ENCODE assay signal across 1 cellular context in the genomic region with DNA sequence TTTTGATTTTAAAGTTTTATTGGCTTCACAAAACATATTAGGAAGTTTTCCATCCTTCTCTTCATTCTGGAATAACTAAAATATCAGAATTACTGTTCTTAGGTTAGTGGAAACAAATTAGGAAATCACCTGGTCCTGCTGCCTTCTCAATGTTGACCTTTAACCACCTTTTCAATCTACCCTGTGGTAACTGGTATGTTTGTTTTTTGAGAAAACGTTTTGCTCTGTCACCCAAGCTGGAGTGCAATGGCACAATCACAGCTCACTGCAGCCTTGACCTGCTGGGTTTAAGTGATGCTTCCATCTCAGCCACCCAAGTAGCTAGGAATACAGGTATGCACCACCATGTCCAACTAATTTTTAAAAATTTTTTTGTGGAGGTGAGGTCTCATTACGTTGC.
TF ChIP-seq lines count a peak whose summit lies in the region.

No MANE protein-coding gene starts in this region.

TF ChIP-seq in HepG2, 621 proteins besides CTCF, POLR2A, EP300 and RAD21 (continued from another document and continues in another):
- TF ChIP-seq ARNT (IDR thresholded peaks at IDR 0.05) (no peak), CENPX (CRISPR knock-in tag; IDR thresholded peaks at IDR 0.05) (no peak), POGZ (CRISPR knock-in tag; IDR thresholded peaks at IDR 0.05) (peak; percentile 88), ZNF564 (CRISPR knock-in tag; IDR thresholded peaks at IDR 0.05) (0 out of 2 replicates have a peak, but pooled peaks have one; percentile 33), ZNF143 (CRISPR knock-in tag; IDR thresholded peaks at IDR 0.05) (no peak), FOXO1 (CRISPR knock-in tag; IDR thresholded peaks at IDR 0.05) (no peak), ZNF703 (CRISPR knock-in tag; IDR thresholded peaks at IDR 0.05; ENCODE audit: borderline replicate concordance) (no peak), SNRNP70 (IDR thresholded peaks at IDR 0.05; ENCODE audit: low read depth, low read length) (no peak), MXI1 (IDR thresholded peaks at IDR 0.05; ENCODE audit: borderline replicate concordance, low read depth, low read length) (no peak), NR2F6 (IDR thresholded peaks at IDR 0.05) (peak; percentile 90), NR2F6 (CRISPR knock-in tag; IDR thresholded peaks at IDR 0.05) (peak; percentile 92), SRF (IDR thresholded peaks at IDR 0.05; ENCODE audit: low read depth, low read length) (no peak), BCL6 (CRISPR knock-in tag; IDR thresholded peaks at IDR 0.05) (peak; percentile 55), KLF6 (CRISPR knock-in tag; IDR thresholded peaks at IDR 0.05) (no peak), ELF3 (CRISPR knock-in tag; IDR thresholded peaks at IDR 0.05) (peak; percentile 20; the same call in 1 of the 2 replicates), ZNF781 (CRISPR knock-in tag; IDR thresholded peaks at IDR 0.05; ENCODE audit: borderline replicate concordance, not compliant biosample characterization) (no peak), ZNF136 (CRISPR knock-in tag; IDR thresholded peaks at IDR 0.05; ENCODE audit: low read depth) (0 out of 2 replicates have a peak, but pooled peaks have one; percentile 70)
- TF ChIP-seq, protein P1, sequence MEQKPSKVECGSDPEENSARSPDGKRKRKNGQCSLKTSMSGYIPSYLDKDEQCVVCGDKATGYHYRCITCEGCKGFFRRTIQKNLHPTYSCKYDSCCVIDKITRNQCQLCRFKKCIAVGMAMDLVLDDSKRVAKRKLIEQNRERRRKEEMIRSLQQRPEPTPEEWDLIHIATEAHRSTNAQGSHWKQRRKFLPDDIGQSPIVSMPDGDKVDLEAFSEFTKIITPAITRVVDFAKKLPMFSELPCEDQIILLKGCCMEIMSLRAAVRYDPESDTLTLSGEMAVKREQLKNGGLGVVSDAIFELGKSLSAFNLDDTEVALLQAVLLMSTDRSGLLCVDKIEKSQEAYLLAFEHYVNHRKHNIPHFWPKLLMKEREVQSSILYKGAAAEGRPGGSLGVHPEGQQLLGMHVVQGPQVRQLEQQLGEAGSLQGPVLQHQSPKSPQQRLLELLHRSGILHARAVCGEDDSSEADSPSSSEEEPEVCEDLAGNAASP (CRISPR knock-in tag; IDR thresholded peaks at IDR 0.05; ENCODE audit: borderline replicate concordance), result peak; percentile 68; the same call in 1 of the 2 replicates
- TF ChIP-seq, protein P2, sequence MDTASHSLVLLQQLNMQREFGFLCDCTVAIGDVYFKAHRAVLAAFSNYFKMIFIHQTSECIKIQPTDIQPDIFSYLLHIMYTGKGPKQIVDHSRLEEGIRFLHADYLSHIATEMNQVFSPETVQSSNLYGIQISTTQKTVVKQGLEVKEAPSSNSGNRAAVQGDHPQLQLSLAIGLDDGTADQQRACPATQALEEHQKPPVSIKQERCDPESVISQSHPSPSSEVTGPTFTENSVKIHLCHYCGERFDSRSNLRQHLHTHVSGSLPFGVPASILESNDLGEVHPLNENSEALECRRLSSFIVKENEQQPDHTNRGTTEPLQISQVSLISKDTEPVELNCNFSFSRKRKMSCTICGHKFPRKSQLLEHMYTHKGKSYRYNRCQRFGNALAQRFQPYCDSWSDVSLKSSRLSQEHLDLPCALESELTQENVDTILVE (CRISPR knock-in tag; IDR thresholded peaks at IDR 0.05), result no peak
- TF ChIP-seq, protein P3, sequence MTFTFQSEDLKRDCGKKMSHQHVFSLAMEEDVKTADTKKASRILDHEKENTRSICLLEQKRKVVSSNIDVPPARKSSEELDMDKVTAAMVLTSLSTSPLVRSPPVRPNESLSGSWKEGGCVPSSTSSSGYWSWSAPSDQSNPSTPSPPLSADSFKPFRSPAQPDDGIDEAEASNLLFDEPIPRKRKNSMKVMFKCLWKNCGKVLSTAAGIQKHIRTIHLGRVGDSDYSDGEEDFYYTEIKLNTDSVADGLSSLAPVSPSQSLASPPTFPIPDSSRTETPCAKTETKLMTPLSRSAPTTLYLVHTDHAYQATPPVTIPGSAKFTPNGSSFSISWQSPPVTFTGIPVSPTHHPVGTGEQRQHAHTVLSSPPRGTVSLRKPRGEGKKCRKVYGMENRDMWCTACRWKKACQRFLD (CRISPR knock-in tag; IDR thresholded peaks at IDR 0.05; ENCODE audit: borderline replicate concordance), result no peak
- TF ChIP-seq, protein P4, sequence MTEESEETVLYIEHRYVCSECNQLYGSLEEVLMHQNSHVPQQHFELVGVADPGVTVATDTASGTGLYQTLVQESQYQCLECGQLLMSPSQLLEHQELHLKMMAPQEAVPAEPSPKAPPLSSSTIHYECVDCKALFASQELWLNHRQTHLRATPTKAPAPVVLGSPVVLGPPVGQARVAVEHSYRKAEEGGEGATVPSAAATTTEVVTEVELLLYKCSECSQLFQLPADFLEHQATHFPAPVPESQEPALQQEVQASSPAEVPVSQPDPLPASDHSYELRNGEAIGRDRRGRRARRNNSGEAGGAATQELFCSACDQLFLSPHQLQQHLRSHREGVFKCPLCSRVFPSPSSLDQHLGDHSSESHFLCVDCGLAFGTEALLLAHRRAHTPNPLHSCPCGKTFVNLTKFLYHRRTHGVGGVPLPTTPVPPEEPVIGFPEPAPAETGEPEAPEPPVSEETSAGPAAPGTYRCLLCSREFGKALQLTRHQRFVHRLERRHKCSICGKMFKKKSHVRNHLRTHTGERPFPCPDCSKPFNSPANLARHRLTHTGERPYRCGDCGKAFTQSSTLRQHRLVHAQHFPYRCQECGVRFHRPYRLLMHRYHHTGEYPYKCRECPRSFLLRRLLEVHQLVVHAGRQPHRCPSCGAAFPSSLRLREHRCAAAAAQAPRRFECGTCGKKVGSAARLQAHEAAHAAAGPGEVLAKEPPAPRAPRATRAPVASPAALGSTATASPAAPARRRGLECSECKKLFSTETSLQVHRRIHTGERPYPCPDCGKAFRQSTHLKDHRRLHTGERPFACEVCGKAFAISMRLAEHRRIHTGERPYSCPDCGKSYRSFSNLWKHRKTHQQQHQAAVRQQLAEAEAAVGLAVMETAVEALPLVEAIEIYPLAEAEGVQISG (CRISPR knock-in tag; IDR thresholded peaks at IDR 0.05), result no peak
- TF ChIP-seq, protein P5, sequence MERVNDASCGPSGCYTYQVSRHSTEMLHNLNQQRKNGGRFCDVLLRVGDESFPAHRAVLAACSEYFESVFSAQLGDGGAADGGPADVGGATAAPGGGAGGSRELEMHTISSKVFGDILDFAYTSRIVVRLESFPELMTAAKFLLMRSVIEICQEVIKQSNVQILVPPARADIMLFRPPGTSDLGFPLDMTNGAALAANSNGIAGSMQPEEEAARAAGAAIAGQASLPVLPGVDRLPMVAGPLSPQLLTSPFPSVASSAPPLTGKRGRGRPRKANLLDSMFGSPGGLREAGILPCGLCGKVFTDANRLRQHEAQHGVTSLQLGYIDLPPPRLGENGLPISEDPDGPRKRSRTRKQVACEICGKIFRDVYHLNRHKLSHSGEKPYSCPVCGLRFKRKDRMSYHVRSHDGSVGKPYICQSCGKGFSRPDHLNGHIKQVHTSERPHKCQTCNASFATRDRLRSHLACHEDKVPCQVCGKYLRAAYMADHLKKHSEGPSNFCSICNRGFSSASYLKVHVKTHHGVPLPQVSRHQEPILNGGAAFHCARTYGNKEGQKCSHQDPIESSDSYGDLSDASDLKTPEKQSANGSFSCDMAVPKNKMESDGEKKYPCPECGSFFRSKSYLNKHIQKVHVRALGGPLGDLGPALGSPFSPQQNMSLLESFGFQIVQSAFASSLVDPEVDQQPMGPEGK (CRISPR knock-in tag; IDR thresholded peaks at IDR 0.05), result 0 out of 2 replicates have a peak, but pooled peaks have one; percentile 18
- TF ChIP-seq, protein P6, sequence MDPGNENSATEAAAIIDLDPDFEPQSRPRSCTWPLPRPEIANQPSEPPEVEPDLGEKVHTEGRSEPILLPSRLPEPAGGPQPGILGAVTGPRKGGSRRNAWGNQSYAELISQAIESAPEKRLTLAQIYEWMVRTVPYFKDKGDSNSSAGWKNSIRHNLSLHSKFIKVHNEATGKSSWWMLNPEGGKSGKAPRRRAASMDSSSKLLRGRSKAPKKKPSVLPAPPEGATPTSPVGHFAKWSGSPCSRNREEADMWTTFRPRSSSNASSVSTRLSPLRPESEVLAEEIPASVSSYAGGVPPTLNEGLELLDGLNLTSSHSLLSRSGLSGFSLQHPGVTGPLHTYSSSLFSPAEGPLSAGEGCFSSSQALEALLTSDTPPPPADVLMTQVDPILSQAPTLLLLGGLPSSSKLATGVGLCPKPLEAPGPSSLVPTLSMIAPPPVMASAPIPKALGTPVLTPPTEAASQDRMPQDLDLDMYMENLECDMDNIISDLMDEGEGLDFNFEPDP (CRISPR knock-in tag; conservative IDR thresholded peaks at IDR 0.05), result no peak
- TF ChIP-seq, protein P7, sequence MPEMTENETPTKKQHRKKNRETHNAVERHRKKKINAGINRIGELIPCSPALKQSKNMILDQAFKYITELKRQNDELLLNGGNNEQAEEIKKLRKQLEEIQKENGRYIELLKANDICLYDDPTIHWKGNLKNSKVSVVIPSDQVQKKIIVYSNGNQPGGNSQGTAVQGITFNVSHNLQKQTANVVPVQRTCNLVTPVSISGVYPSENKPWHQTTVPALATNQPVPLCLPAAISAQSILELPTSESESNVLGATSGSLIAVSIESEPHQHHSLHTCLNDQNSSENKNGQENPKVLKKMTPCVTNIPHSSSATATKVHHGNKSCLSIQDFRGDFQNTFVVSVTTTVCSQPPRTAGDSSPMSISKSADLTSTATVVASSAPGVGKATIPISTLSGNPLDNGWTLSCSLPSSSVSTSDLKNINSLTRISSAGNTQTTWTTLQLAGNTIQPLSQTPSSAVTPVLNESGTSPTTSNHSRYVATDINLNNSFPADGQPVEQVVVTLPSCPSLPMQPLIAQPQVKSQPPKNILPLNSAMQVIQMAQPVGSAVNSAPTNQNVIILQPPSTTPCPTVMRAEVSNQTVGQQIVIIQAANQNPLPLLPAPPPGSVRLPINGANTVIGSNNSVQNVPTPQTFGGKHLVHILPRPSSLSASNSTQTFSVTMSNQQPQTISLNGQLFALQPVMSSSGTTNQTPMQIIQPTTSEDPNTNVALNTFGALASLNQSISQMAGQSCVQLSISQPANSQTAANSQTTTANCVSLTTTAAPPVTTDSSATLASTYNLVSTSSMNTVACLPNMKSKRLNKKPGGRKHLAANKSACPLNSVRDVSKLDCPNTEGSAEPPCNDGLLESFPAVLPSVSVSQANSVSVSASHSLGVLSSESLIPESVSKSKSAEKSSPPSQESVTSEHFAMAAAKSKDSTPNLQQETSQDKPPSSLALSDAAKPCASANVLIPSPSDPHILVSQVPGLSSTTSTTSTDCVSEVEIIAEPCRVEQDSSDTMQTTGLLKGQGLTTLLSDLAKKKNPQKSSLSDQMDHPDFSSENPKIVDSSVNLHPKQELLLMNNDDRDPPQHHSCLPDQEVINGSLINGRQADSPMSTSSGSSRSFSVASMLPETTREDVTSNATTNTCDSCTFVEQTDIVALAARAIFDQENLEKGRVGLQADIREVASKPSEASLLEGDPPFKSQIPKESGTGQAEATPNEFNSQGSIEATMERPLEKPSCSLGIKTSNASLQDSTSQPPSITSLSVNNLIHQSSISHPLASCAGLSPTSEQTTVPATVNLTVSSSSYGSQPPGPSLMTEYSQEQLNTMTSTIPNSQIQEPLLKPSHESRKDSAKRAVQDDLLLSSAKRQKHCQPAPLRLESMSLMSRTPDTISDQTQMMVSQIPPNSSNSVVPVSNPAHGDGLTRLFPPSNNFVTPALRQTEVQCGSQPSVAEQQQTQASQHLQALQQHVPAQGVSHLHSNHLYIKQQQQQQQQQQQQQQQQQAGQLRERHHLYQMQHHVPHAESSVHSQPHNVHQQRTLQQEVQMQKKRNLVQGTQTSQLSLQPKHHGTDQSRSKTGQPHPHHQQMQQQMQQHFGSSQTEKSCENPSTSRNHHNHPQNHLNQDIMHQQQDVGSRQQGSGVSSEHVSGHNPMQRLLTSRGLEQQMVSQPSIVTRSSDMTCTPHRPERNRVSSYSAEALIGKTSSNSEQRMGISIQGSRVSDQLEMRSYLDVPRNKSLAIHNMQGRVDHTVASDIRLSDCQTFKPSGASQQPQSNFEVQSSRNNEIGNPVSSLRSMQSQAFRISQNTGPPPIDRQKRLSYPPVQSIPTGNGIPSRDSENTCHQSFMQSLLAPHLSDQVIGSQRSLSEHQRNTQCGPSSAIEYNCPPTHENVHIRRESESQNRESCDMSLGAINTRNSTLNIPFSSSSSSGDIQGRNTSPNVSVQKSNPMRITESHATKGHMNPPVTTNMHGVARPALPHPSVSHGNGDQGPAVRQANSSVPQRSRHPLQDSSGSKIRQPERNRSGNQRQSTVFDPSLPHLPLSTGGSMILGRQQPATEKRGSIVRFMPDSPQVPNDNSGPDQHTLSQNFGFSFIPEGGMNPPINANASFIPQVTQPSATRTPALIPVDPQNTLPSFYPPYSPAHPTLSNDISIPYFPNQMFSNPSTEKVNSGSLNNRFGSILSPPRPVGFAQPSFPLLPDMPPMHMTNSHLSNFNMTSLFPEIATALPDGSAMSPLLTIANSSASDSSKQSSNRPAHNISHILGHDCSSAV (CRISPR knock-in tag; IDR thresholded peaks at IDR 0.05; ENCODE audit: borderline replicate concordance), result no peak
- TF ChIP-seq, protein P8, sequence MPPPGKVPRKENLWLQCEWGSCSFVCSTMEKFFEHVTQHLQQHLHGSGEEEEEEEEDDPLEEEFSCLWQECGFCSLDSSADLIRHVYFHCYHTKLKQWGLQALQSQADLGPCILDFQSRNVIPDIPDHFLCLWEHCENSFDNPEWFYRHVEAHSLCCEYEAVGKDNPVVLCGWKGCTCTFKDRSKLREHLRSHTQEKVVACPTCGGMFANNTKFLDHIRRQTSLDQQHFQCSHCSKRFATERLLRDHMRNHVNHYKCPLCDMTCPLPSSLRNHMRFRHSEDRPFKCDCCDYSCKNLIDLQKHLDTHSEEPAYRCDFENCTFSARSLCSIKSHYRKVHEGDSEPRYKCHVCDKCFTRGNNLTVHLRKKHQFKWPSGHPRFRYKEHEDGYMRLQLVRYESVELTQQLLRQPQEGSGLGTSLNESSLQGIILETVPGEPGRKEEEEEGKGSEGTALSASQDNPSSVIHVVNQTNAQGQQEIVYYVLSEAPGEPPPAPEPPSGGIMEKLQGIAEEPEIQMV (CRISPR knock-in tag; IDR thresholded peaks at IDR 0.05; ENCODE audit: low read depth), result no peak
- TF ChIP-seq, protein P9, sequence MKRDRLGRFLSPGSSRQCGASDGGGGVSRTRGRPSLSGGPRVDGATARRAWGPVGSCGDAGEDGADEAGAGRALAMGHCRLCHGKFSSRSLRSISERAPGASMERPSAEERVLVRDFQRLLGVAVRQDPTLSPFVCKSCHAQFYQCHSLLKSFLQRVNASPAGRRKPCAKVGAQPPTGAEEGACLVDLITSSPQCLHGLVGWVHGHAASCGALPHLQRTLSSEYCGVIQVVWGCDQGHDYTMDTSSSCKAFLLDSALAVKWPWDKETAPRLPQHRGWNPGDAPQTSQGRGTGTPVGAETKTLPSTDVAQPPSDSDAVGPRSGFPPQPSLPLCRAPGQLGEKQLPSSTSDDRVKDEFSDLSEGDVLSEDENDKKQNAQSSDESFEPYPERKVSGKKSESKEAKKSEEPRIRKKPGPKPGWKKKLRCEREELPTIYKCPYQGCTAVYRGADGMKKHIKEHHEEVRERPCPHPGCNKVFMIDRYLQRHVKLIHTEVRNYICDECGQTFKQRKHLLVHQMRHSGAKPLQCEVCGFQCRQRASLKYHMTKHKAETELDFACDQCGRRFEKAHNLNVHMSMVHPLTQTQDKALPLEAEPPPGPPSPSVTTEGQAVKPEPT (CRISPR knock-in tag; IDR thresholded peaks at IDR 0.05; ENCODE audit: low read depth), result no peak
